In the genomic region with DNA sequence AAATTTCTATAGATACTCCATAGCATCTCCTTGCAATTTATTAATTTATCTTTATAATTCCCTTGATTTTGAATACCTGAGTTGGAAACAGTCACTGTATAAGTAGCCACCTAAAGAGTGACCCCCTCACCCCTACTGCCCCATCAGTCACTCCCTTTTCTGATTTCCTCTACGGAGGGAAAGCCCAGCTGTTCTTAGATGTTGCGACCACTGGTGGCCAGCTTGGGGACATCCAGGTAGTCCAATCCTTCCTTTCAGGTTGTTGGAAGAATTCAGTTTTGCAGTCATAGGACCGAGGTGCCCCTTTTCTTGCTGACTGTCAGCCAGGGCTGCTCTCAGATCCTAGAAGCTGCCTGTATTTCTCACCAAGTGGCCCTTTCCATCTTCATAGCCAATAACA, we compare ENCODE assay signal across 18 cellular contexts.
DNase-seq lines count a peak whose midpoint lies in the region; ATAC-seq, FAIRE-seq and TF ChIP-seq lines count a peak whose summit lies in the region.
"Had no signal": no experiment of that assay in that cellular context is flagged by ENCODE, and none has a peak within 500 bp of the region (broad histone marks: within the 10 kb centered on the region; RNA-seq: fewer than 3 reads in every experiment).

No MANE protein-coding gene starts in this region.

- no peak overlapping the region for H3K18ac ChIP-seq in H9 (ENCODE audit: insufficient read length, low read depth, low read length)
- no peak overlapping the region for H3K18ac ChIP-seq in mesendoderm (ENCODE audit: low read length)

- no peaks in the 10 kb centered on the region for H3K4me1 Mint-ChIP-seq in H9
- peaks cover 2% of the 10 kb centered on the region for H3K4me1 Mint-ChIP-seq in astrocyte (ENCODE audit: low read depth, unreplicated experiment)
- H3K4me1 Mint-ChIP-seq: CD4-positive, alpha-beta memory T cell had no signal

- H2BK20ac ChIP-seq in H9 (ENCODE audit: low read depth, low read length, poor library complexity, severe bottlenecking) = no peak overlapping the region

- H2BK120ac ChIP-seq in H9 (ENCODE audit: low read depth, low read length, poor library complexity, severe bottlenecking) = no peak overlapping the region
- H2BK120ac ChIP-seq in mesendoderm (ENCODE audit: low read depth, low read length) = no peak overlapping the region

- no peaks in the 10 kb centered on the region for H3K36me3 ChIP-seq in astrocyte (ENCODE audit: insufficient read depth, low read length)
- no peaks in the 10 kb centered on the region for H3K36me3 ChIP-seq in mesendoderm (ENCODE audit: control insufficient read depth, insufficient read depth, low read length)
- H3K36me3 ChIP-seq in body of pancreas (replicated peaks in 1 of 2; ENCODE audit: insufficient read depth in 1 of 2, low read depth in 2 of 2) = no peaks in the 10 kb centered on the region
- H3K36me3 ChIP-seq: BE2C had no signal

- H3K4me3 ChIP-seq in astrocyte (ENCODE audit: insufficient read depth, low read depth, low read length) = no peak overlapping the region
- no peak overlapping the region for H3K4me3 ChIP-seq in mesendoderm (ENCODE audit: low read length)
- H3K4me3 ChIP-seq in body of pancreas = no peak overlapping the region

- H3K27me3 Mint-ChIP-seq in H9 (ENCODE audit: low read depth) = no peaks in the 10 kb centered on the region
- H3K27me3 Mint-ChIP-seq in astrocyte (ENCODE audit: low read depth, unreplicated experiment) = peaks cover 2% of the 10 kb centered on the region

- H3K79me2 ChIP-seq in H9 (ENCODE audit: insufficient read depth, low read length) (no peaks in the 10 kb centered on the region), astrocyte (ENCODE audit: insufficient read depth, low read length) (no peaks in the 10 kb centered on the region), mesendoderm (ENCODE audit: control insufficient read depth, insufficient read depth, low read length) (no peaks in the 10 kb centered on the region)

- H3K56ac ChIP-seq in H9 (ENCODE audit: insufficient read length, low read depth, low read length) = no peak overlapping the region
- H3K56ac ChIP-seq in mesendoderm (ENCODE audit: low read length) = no peak overlapping the region

- no CpG with 5 or more reads among the region's 3 CpGs for WGBS in H9 (ENCODE audit: extremely low coverage, insufficient read length, low lambda C conversion rate)
- no CpG with 5 or more reads among the region's 3 CpGs for whole genome bisulfite sequencing in mesendoderm (ENCODE audit: extremely low coverage, insufficient coverage, low lambda C conversion rate)
- 76% methylated on average over 3 of the region's 3 CpGs for WGBS in body of pancreas, 2 donors

- no peaks in the 10 kb centered on the region for H3K27me3 ChIP-seq in H9 (ENCODE audit: insufficient read depth, low read length)
- H3K27me3 ChIP-seq in astrocyte (ENCODE audit: insufficient read depth, low read length) = no peaks in the 10 kb centered on the region
- no peaks in the 10 kb centered on the region for H3K27me3 ChIP-seq in mesendoderm (ENCODE audit: insufficient read depth, low read length, poor library complexity)
- no peaks in the 10 kb centered on the region for H3K27me3 ChIP-seq in body of pancreas

- H3K23me2 ChIP-seq in H9 (ENCODE audit: insufficient read length, low read depth, low read length, poor library complexity, severe bottlenecking) = no peaks in the 10 kb centered on the region

- H2AFZ ChIP-seq in H9 (ENCODE audit: low read length) = no peak overlapping the region
- peak overlapping the region; percentile 34 for H2AFZ ChIP-seq in astrocyte (ENCODE audit: low read depth, low read length)

- H3K4me3 Mint-ChIP-seq in H9 = no peak overlapping the region
- H3K4me3 Mint-ChIP-seq in astrocyte (ENCODE audit: unreplicated experiment) = no peak overlapping the region
- H3K4me3 Mint-ChIP-seq: CD4-positive, alpha-beta memory T cell had no signal

- no peak overlapping the region for H3T11ph ChIP-seq in H9 (ENCODE audit: low read length)

- H4K8ac ChIP-seq in H9 (replicated peaks; ENCODE audit: insufficient read length, low read depth, low read length) (no peak overlapping the region), mesendoderm (ENCODE audit: low read depth, low read length) (no peak overlapping the region)

- H3K9me3 Mint-ChIP-seq in H9 (no peaks in the 10 kb centered on the region), astrocyte (ENCODE audit: unreplicated experiment) (no peaks in the 10 kb centered on the region)
- H3K9me3 Mint-ChIP-seq: CD4-positive, alpha-beta memory T cell had no signal

- H2BK5ac ChIP-seq in H9 (ENCODE audit: insufficient read length, low read length) (no peak overlapping the region), mesendoderm (ENCODE audit: low read length) (no peak overlapping the region)

- H3K9ac ChIP-seq in H9 (ENCODE audit: extremely low read depth, insufficient read length, low read length) (no peak overlapping the region), astrocyte (ENCODE audit: low read length) (no peak overlapping the region), mesendoderm (ENCODE audit: low read length) (no peak overlapping the region)

- H4K5ac ChIP-seq in H9 (ENCODE audit: insufficient read length, low read depth, low read length) (no peak overlapping the region), mesendoderm (ENCODE audit: low read length) (no peak overlapping the region)

- ATAC-seq in HG02840 (IDR thresholded peaks at IDR 0.05; ENCODE audit: low FRiP score, unreplicated experiment) (no peak), body of pancreas (no peak)

- no peak overlapping the region for H3K14ac ChIP-seq in H9 (ENCODE audit: insufficient read depth, low read length)

- no peak overlapping the region for H3K4ac ChIP-seq in H9 (ENCODE audit: low read depth, low read length)
- H3K4ac ChIP-seq in mesendoderm (ENCODE audit: low read depth, low read length) = no peak overlapping the region

- H3K4me2 ChIP-seq in H9 (ENCODE audit: insufficient read depth, insufficient read length, low read length) (no peak overlapping the region), astrocyte (ENCODE audit: low read length) (no peak overlapping the region), mesendoderm (ENCODE audit: low read length) (no peak overlapping the region)

- H3K27ac ChIP-seq in H9 (ENCODE audit: insufficient read length, low read depth, low read length) (no peak overlapping the region), astrocyte (ENCODE audit: low read depth, low read length) (no peak overlapping the region), mesendoderm (ENCODE audit: low read depth, low read length) (no peak overlapping the region), body of pancreas (no peak overlapping the region)

- H3K23ac ChIP-seq in H9 (ENCODE audit: insufficient read length, low read depth, low read length) (no peak overlapping the region), mesendoderm (ENCODE audit: low read length) (no peak overlapping the region)

- TF ChIP-seq POLR2A in body of pancreas (IDR thresholded peaks at IDR 0.05) = no peak

- H2BK12ac ChIP-seq in H9 (ENCODE audit: insufficient read length, low read depth, low read length) = no peak overlapping the region

- H3K79me1 ChIP-seq in H9 (ENCODE audit: insufficient read depth, low read depth, low read length, poor library complexity, severe bottlenecking) = no peaks in the 10 kb centered on the region
- no peaks in the 10 kb centered on the region for H3K79me1 ChIP-seq in mesendoderm (ENCODE audit: low read length)

- FAIRE-seq in astrocyte (lab: Jason Lieb, UNC) = no peak
- FAIRE-seq: D721Med, RCC 7860 had no signal

- H3K9me3 ChIP-seq in H9 (ENCODE audit: control insufficient read depth, low read depth, low read length) (no peaks in the 10 kb centered on the region), astrocyte (ENCODE audit: insufficient read depth, low read depth, low read length) (no peaks in the 10 kb centered on the region), body of pancreas (no peaks in the 10 kb centered on the region)
- H3K9me3 ChIP-seq: BE2C had no signal

- no peak overlapping the region for H4K91ac ChIP-seq in H9 (ENCODE audit: insufficient read length, low read depth, low read length)

- intact Hi-C loops in body of pancreas (cut with DNase I) = no loop called here

- DNase-seq in H9 (peak; percentile 58), HuH-7.5 (ENCODE audit: low spot score) (peak; percentile 13), astrocyte (ENCODE audit: low read depth) (no peak), mesendoderm (peak; percentile 70), EL (no peak), NCI-H2107 treated with DMSO at 0.1 percent for 48 hours (lab: John Stamatoyannopoulos, UW; ENCODE audit: unreplicated experiment) (no peak), body of pancreas (no peak)
- DNase-seq: BE2C; CD4-positive, alpha-beta memory T cell; NCI-H1436; NCI-H2081; NCI-H2227 treated with DMSO at 0.1 percent for 48 hours; NCI-H526; SIG-M5; T-helper 2 cell had no signal

- H3K36me3 Mint-ChIP-seq in H9 (ENCODE audit: insufficient read depth in 1 of 3, low read depth in 3 of 3) (no peaks in the 10 kb centered on the region), astrocyte (ENCODE audit: low read depth, unreplicated experiment) (no peaks in the 10 kb centered on the region)
- H3K36me3 Mint-ChIP-seq: CD4-positive, alpha-beta memory T cell had no signal

- no peak overlapping the region for H2AK5ac ChIP-seq in H9 (ENCODE audit: insufficient read length, low read length)
- no peak overlapping the region for H2AK5ac ChIP-seq in mesendoderm (ENCODE audit: low read length)

- H3K27ac Mint-ChIP-seq in H9 (no peak overlapping the region), astrocyte (ENCODE audit: unreplicated experiment) (no peak overlapping the region)
- H3K27ac Mint-ChIP-seq: CD4-positive, alpha-beta memory T cell had no signal

- no peaks in the 10 kb centered on the region for H4K20me1 ChIP-seq in H9 (ENCODE audit: control insufficient read depth, insufficient read depth, insufficient read length)
- H4K20me1 ChIP-seq in astrocyte (ENCODE audit: insufficient read depth, low read length) = no peaks in the 10 kb centered on the region

- H2BK15ac ChIP-seq in H9 (ENCODE audit: low read depth, low read length) (no peak overlapping the region), mesendoderm (replicated peaks; ENCODE audit: low read depth) (no peak overlapping the region)

- TF ChIP-seq CTCF in H9 (conservative IDR thresholded peaks at IDR 0.05) (peak; percentile 61), astrocyte (IDR thresholded peaks at IDR 0.05; ENCODE audit: insufficient read depth, low read depth, low read length) (no peak), body of pancreas (IDR thresholded peaks at IDR 0.05) (no peak)

- H3K4me1 ChIP-seq in H9 (ENCODE audit: insufficient read depth, low read length) (no peaks in the 10 kb centered on the region), astrocyte (ENCODE audit: insufficient read depth, low read length) (no peaks in the 10 kb centered on the region), mesendoderm (ENCODE audit: control insufficient read depth, low read depth, low read length) (no peaks in the 10 kb centered on the region), body of pancreas (no peaks in the 10 kb centered on the region)
- H3K4me1 ChIP-seq: BE2C had no signal

Comparison
In these comparisons a context has a peak if more than half of its experiments do, and no peak if none do; other contexts are left out.
1. DNase-seq: peak in H9 (single experiment), HuH-7.5 (single experiment) and mesendoderm (single experiment); none in astrocyte (single experiment), EL (single experiment), NCI-H2107 treated with DMSO at 0.1 percent for 48 hours (single experiment) and body of pancreas (0 of 4).